1 cellular context compared by ENCODE assay signal in the genomic region with DNA sequence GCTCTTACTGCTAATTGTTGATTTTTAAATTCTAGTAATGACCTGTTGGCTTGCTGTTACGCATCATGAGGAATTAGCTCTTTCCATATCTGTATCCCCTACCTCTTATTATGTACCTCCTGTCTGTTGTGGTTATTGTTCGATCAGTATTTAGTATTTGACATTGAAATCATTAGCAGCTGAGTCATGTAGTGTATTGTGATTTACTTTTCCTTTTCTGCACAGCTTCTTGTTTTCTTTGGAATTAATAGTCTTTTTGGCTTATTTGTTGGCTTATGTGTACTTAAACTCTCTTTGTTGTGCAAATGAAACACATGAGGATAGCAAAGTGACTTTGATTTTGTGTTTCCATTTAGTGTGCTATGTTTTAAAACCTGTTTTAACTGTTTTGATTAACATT.
TF ChIP-seq lines count a peak whose summit lies in the region.

No MANE protein-coding gene starts in this region.

TF ChIP-seq in HepG2, 621 proteins besides CTCF, POLR2A, EP300 and RAD21:
- TF ChIP-seq, protein P1, sequence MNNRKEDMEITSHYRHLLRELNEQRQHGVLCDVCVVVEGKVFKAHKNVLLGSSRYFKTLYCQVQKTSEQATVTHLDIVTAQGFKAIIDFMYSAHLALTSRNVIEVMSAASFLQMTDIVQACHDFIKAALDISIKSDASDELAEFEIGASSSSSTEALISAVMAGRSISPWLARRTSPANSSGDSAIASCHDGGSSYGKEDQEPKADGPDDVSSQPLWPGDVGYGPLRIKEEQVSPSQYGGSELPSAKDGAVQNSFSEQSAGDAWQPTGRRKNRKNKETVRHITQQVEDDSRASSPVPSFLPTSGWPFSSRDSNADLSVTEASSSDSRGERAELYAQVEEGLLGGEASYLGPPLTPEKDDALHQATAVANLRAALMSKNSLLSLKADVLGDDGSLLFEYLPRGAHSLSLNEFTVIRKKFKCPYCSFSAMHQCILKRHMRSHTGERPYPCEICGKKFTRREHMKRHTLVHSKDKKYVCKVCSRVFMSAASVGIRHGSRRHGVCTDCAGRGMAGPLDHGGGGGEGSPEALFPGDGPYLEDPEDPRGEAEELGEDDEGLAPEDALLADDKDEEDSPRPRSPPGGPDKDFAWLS (CRISPR knock-in tag; IDR thresholded peaks at IDR 0.05; ENCODE audit: borderline replicate concordance), result no peak
- TF ChIP-seq SAP130 (CRISPR knock-in tag; IDR thresholded peaks at IDR 0.05; ENCODE audit: low read depth) (0 out of 2 replicates have a peak, but pooled peaks have one; percentile 22), ZNF383 (CRISPR knock-in tag; IDR thresholded peaks at IDR 0.05; ENCODE audit: borderline replicate concordance) (no peak), ZNF335 (CRISPR knock-in tag; IDR thresholded peaks at IDR 0.05) (no peak), ATAD3A (CRISPR knock-in tag; IDR thresholded peaks at IDR 0.05) (no peak), FOXP1 (IDR thresholded peaks at IDR 0.05) (no peak), FOXP1 (CRISPR knock-in tag; IDR thresholded peaks at IDR 0.05) (peak; percentile 16; the same call in 1 of the 2 replicates), ZNF232 (CRISPR knock-in tag; IDR thresholded peaks at IDR 0.05; ENCODE audit: borderline replicate concordance) (no peak), KDM2A (CRISPR knock-in tag; IDR thresholded peaks at IDR 0.05; ENCODE audit: borderline replicate concordance, low read depth) (no peak), PAF1 (CRISPR knock-in tag; IDR thresholded peaks at IDR 0.05) (no peak), ZNF44 (CRISPR knock-in tag; IDR thresholded peaks at IDR 0.05) (no peak), ZNF460 (CRISPR knock-in tag; IDR thresholded peaks at IDR 0.05; ENCODE audit: borderline replicate concordance) (no peak), ZNF607 (CRISPR knock-in tag; IDR thresholded peaks at IDR 0.05; ENCODE audit: borderline replicate concordance) (no peak), PHF21A (CRISPR knock-in tag; IDR thresholded peaks at IDR 0.05) (no peak), SNAI1 (CRISPR knock-in tag; IDR thresholded peaks at IDR 0.05; ENCODE audit: borderline replicate concordance) (no peak), SOX13 (IDR thresholded peaks at IDR 0.05) (no peak), SOX13 (CRISPR knock-in tag; conservative IDR thresholded peaks at IDR 0.05 in 1 of 2, IDR thresholded peaks at IDR 0.05 in 1 of 2) (peak in 1 of 2 experiments; percentile 40; a peak in 1 of 4 replicates), MTA3 (CRISPR knock-in tag; IDR thresholded peaks at IDR 0.05) (no peak)
- TF ChIP-seq, protein P2, sequence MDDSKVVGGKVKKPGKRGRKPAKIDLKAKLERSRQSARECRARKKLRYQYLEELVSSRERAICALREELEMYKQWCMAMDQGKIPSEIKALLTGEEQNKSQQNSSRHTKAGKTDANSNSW (CRISPR knock-in tag; IDR thresholded peaks at IDR 0.05; ENCODE audit: borderline replicate concordance), result no peak
- TF ChIP-seq, protein P3, sequence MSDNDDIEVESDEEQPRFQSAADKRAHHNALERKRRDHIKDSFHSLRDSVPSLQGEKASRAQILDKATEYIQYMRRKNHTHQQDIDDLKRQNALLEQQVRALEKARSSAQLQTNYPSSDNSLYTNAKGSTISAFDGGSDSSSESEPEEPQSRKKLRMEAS (IDR thresholded peaks at IDR 0.05), result no peak
- TF ChIP-seq, protein P4, sequence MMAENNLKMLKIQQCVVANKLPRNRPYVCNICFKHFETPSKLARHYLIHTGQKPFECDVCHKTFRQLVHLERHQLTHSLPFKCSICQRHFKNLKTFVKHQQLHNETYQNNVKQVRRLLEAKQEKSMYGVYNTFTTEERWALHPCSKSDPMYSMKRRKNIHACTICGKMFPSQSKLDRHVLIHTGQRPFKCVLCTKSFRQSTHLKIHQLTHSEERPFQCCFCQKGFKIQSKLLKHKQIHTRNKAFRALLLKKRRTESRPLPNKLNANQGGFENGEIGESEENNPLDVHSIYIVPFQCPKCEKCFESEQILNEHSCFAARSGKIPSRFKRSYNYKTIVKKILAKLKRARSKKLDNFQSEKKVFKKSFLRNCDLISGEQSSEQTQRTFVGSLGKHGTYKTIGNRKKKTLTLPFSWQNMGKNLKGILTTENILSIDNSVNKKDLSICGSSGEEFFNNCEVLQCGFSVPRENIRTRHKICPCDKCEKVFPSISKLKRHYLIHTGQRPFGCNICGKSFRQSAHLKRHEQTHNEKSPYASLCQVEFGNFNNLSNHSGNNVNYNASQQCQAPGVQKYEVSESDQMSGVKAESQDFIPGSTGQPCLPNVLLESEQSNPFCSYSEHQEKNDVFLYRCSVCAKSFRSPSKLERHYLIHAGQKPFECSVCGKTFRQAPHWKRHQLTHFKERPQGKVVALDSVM (CRISPR knock-in tag; IDR thresholded peaks at IDR 0.05), result no peak
- TF ChIP-seq, protein P5, sequence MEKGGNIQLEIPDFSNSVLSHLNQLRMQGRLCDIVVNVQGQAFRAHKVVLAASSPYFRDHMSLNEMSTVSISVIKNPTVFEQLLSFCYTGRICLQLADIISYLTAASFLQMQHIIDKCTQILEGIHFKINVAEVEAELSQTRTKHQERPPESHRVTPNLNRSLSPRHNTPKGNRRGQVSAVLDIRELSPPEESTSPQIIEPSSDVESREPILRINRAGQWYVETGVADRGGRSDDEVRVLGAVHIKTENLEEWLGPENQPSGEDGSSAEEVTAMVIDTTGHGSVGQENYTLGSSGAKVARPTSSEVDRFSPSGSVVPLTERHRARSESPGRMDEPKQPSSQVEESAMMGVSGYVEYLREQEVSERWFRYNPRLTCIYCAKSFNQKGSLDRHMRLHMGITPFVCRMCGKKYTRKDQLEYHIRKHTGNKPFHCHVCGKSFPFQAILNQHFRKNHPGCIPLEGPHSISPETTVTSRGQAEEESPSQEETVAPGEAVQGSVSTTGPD (CRISPR knock-in tag; IDR thresholded peaks at IDR 0.05), result no peak
TF ChIP-seq in HepG2: peak in this region for 3.
